Comparison of ENCODE assay signal across 9 cellular contexts in genomic region chr20:46099491-46100287, GRCh38. TPM values are rescaled to one million over a fixed set of nuclear protein-coding genes. Genes with fewer than 3 reads are reported as not detected.
DNase-seq lines count a peak whose midpoint lies in the region; ATAC-seq, FAIRE-seq and TF ChIP-seq lines count a peak whose summit lies in the region.
"Had no signal": no experiment of that assay in that cellular context is flagged by ENCODE, and none has a peak within 500 bp of the region (broad histone marks: within the 10 kb centered on the region; RNA-seq: fewer than 3 reads in every experiment).

No MANE protein-coding gene starts in this region.

- no peaks in the 10 kb centered on the region for H3K9me3 Mint-ChIP-seq in activated CD8-positive, alpha-beta T cell treated with anti-CD3 and anti-CD28 coated beads for 36 hours
- no peaks in the 10 kb centered on the region for H3K9me3 Mint-ChIP-seq in stimulated activated naive CD8-positive, alpha-beta T cell treated with anti-CD3 and anti-CD28 coated beads, Interleukin-15, amount 100 ng/mL, for 72 hours
- peaks cover 0 to 6% (median 2%) of the 10 kb centered on the region in 5 donors for H3K9me3 Mint-ChIP-seq in CD8-positive, alpha-beta memory T cell

- dilution Hi-C loops in keratinocyte (cut with MboI; ENCODE audit: extremely low pct_ligation_motif_present, low sequenced_read_pairs) = no loop called here

- peaks cover 31% of the 10 kb centered on the region for H3K27me3 ChIP-seq in keratinocyte (ENCODE audit: control insufficient read depth, extremely low read depth, insufficient read depth, low read length)
- H3K27me3 ChIP-seq in CD8-positive, alpha-beta memory T cell (ENCODE audit: insufficient read depth, low read length, poor library complexity, severe bottlenecking) = peaks cover 13% of the 10 kb centered on the region

- no peak for FAIRE-seq in keratinocyte (lab: Jason Lieb, UNC)
- no peak for FAIRE-seq in D721Med (lab: Jason Lieb, UNC)

- intact Hi-C loops in activated CD8-positive, alpha-beta T cell treated with anti-CD3 and anti-CD28 coated beads for 36 hours (cut with micrococcal nuclease) = no loop called here

- H4K20me1 ChIP-seq in keratinocyte (ENCODE audit: control insufficient read depth, extremely low read depth, insufficient read depth, low read length) = no peaks in the 10 kb centered on the region

- no peaks in the 10 kb centered on the region for H3K4me1 Mint-ChIP-seq in activated CD8-positive, alpha-beta T cell treated with anti-CD3 and anti-CD28 coated beads for 36 hours (ENCODE audit: low read depth)
- no peaks in the 10 kb centered on the region for H3K4me1 Mint-ChIP-seq in stimulated activated naive CD8-positive, alpha-beta T cell treated with anti-CD3 and anti-CD28 coated beads, Interleukin-15, amount 100 ng/mL, for 72 hours
- no peaks in the 10 kb centered on the region for H3K4me1 Mint-ChIP-seq in CD8-positive, alpha-beta memory T cell

- no peak overlapping the region for H2AFZ ChIP-seq in keratinocyte (ENCODE audit: control insufficient read depth, low read length)

- H3K36me3 ChIP-seq in keratinocyte (ENCODE audit: control insufficient read depth in 2 of 2, extremely low read depth in 1 of 2, insufficient read depth in 2 of 2, low read length in 2 of 2) = no peaks in the 10 kb centered on the region
- no peaks in the 10 kb centered on the region for H3K36me3 ChIP-seq in CD8-positive, alpha-beta memory T cell (ENCODE audit: insufficient read depth, low read length)

- H3K4me3 ChIP-seq in keratinocyte (ENCODE audit: control insufficient read depth in 2 of 3, extremely low read depth in 1 of 3, insufficient read depth in 2 of 3, low read depth in 1 of 3, low read length in 3 of 3) = no peak overlapping the region
- no peak overlapping the region for H3K4me3 ChIP-seq in CD8-positive, alpha-beta memory T cell (ENCODE audit: low read length)

- CTCF ChIA-PET in activated CD8-positive, alpha-beta T cell treated with anti-CD3 and anti-CD28 coated beads for 36 hours (lab: Charles Lee) = no interaction called here
- CTCF ChIA-PET in CD8-positive, alpha-beta memory T cell (lab: Charles Lee) = no interaction called here

- no peaks in the 10 kb centered on the region for H3K79me2 ChIP-seq in keratinocyte (ENCODE audit: control insufficient read depth, insufficient read depth, low read length)

- no peaks in the 10 kb centered on the region for H3K9me1 ChIP-seq in keratinocyte (ENCODE audit: control insufficient read depth, extremely low read depth, insufficient read depth, low read length)

- H3K4me2 ChIP-seq in keratinocyte (ENCODE audit: control insufficient read depth, extremely low read depth, insufficient read depth, low read depth, low read length) = peak overlapping the region; percentile 26

- in situ Hi-C loops in GM13976 (cut with MboI; ENCODE audit: low sequenced_read_pairs, unreplicated experiment) = no loop called here

- no peak overlapping the region for H3K27ac ChIP-seq in keratinocyte (ENCODE audit: control insufficient read depth, insufficient read depth, low read length)
- no peak overlapping the region for H3K27ac ChIP-seq in CD8-positive, alpha-beta memory T cell (ENCODE audit: low read depth, low read length)

- no peaks in the 10 kb centered on the region for H3K4me1 ChIP-seq in keratinocyte (ENCODE audit: control insufficient read depth, extremely low read depth, insufficient read depth, low read length)
- no peaks in the 10 kb centered on the region for H3K4me1 ChIP-seq in CD8-positive, alpha-beta memory T cell (ENCODE audit: insufficient read depth, low read length)

- H3K27me3 Mint-ChIP-seq in activated CD8-positive, alpha-beta T cell treated with anti-CD3 and anti-CD28 coated beads for 36 hours = peaks cover 35% of the 10 kb centered on the region
- peaks cover 55% of the 10 kb centered on the region for H3K27me3 Mint-ChIP-seq in stimulated activated naive CD8-positive, alpha-beta T cell treated with anti-CD3 and anti-CD28 coated beads, Interleukin-15, amount 100 ng/mL, for 72 hours
- H3K27me3 Mint-ChIP-seq in CD8-positive, alpha-beta memory T cell = peaks cover 38 to 62% of the 10 kb centered on the region in 2 donors

- H3K36me3 Mint-ChIP-seq in activated CD8-positive, alpha-beta T cell treated with anti-CD3 and anti-CD28 coated beads for 36 hours (ENCODE audit: low read depth) = no peaks in the 10 kb centered on the region
- H3K36me3 Mint-ChIP-seq in CD8-positive, alpha-beta memory T cell = peaks cover 0 to 15% (median 0%) of the 10 kb centered on the region in 3 donors

- no peak overlapping the region for H3K4me3 Mint-ChIP-seq in activated CD8-positive, alpha-beta T cell treated with anti-CD3 and anti-CD28 coated beads for 36 hours
- no peak overlapping the region for H3K4me3 Mint-ChIP-seq in stimulated activated naive CD8-positive, alpha-beta T cell treated with anti-CD3 and anti-CD28 coated beads, Interleukin-15, amount 100 ng/mL, for 72 hours
- no peak overlapping the region for H3K4me3 Mint-ChIP-seq in CD8-positive, alpha-beta memory T cell

- H3K9ac ChIP-seq in keratinocyte (ENCODE audit: control insufficient read depth, extremely low read depth, insufficient read depth, low read length) = no peak overlapping the region

- H3K9me3 ChIP-seq in keratinocyte (ENCODE audit: control insufficient read depth, low read depth, low read length) = no peaks in the 10 kb centered on the region
- no peaks in the 10 kb centered on the region for H3K9me3 ChIP-seq in CD8-positive, alpha-beta memory T cell (ENCODE audit: low read length)

- ATAC-seq in activated CD8-positive, alpha-beta T cell treated with anti-CD3 and anti-CD28 coated beads for 36 hours = no peak
- ATAC-seq in stimulated activated naive CD8-positive, alpha-beta T cell treated with anti-CD3 and anti-CD28 coated beads, Interleukin-15, amount 100 ng/mL, for 72 hours = peak; percentile 57
- no peak for ATAC-seq in GM21576 (IDR thresholded peaks at IDR 0.05; ENCODE audit: unreplicated experiment)

- POLR2A ChIA-PET in activated CD8-positive, alpha-beta T cell treated with anti-CD3 and anti-CD28 coated beads for 36 hours (lab: Charles Lee) = no interaction called here
- POLR2A ChIA-PET in CD8-positive, alpha-beta memory T cell (lab: Charles Lee) = no interaction called here

- H3K27ac Mint-ChIP-seq in activated CD8-positive, alpha-beta T cell treated with anti-CD3 and anti-CD28 coated beads for 36 hours = no peak overlapping the region
- H3K27ac Mint-ChIP-seq in stimulated activated naive CD8-positive, alpha-beta T cell treated with anti-CD3 and anti-CD28 coated beads, Interleukin-15, amount 100 ng/mL, for 72 hours = no peak overlapping the region
- no peak overlapping the region for H3K27ac Mint-ChIP-seq in CD8-positive, alpha-beta memory T cell

- TF ChIP-seq CTCF in GM13976 (IDR thresholded peaks at IDR 0.05; ENCODE audit: borderline replicate concordance, control extremely low read depth, extremely low read depth, insufficient read depth, missing control alignments) (peak; percentile 42), keratinocyte (optimal IDR thresholded peaks at IDR 0.05 in 1 of 3, IDR thresholded peaks at IDR 0.05 in 1 of 3, conservative IDR thresholded peaks at IDR 0.05 in 1 of 3; ENCODE audit: extremely low read depth in 1 of 3, insufficient read depth in 2 of 3, low read length in 3 of 3) (peak in 1 of 3 experiments; percentile 17), D721Med (IDR thresholded peaks at IDR 0.05; ENCODE audit: insufficient read depth, missing control alignments) (no peak)
- TF ChIP-seq CTCF in activated CD8-positive, alpha-beta T cell treated with anti-CD3 and anti-CD28 coated beads for 36 hours (IDR thresholded peaks at IDR 0.05) = no peak

- DNase-seq in GM13976 (ENCODE audit: low spot score) (peak; percentile 43), keratinocyte (ENCODE audit: low read depth, low spot score) (no peak), D721Med (ENCODE audit: insufficient read length, low spot score) (no peak)
- DNase-seq in activated CD8-positive, alpha-beta T cell treated with anti-CD3 and anti-CD28 coated beads for 36 hours = peak; percentile 30
- DNase-seq in stimulated activated naive CD8-positive, alpha-beta T cell treated with anti-CD3 and anti-CD28 coated beads, Interleukin-15, amount 100 ng/mL, for 72 hours = no peak
- DNase-seq in CD8-positive, alpha-beta memory T cell = no peak
- DNase-seq: glutamatergic neuron, NCI-H2107 had no signal

RNA-seq across cellular contexts. Expression of gene NCOA5, which starts 9.9 kb away (rescaled TPM):
- 10 to 100 TPM; 13.1 to 16.8 TPM for total RNA-seq in activated CD8-positive, alpha-beta T cell treated with anti-CD3 and anti-CD28 coated beads for 36 hours
- polyA plus RNA-seq in keratinocyte = 12.8 to 23.9 TPM (median 17.6 TPM) in 3 replicates
- polyA plus RNA-seq in keratinocyte (2011; ENCODE audit: low read depth) = 18.1 TPM
- polyA plus RNA-seq in keratinocyte (2011; cell fraction: cytosol; rRNA removed) = 12.5 and 14.2 TPM in 2 replicates
- polyA plus RNA-seq in keratinocyte (2011; cell fraction: nucleus; rRNA removed) = 22.3 and 25.7 TPM in 2 replicates
- polyA plus RNA-seq in keratinocyte (2012; ENCODE audit: low replicate concordance) = 10.2 and 20.7 TPM in 2 replicates
- 13.2 to 19.3 TPM (median 19.2 TPM) in 3 replicates for polyA minus RNA-seq in keratinocyte
- 11.9 TPM for polyA minus RNA-seq in keratinocyte (2011; cell fraction: cytosol; rRNA and poly(A)+ RNA removed)
- polyA minus RNA-seq in keratinocyte (2011; cell fraction: nucleus; rRNA and poly(A)+ RNA removed) = 10.2 and 15.5 TPM in 2 replicates
- total RNA-seq in CD8-positive, alpha-beta memory T cell = 10 to 100 TPM; 34.9 to 36.9 TPM
- 28.7 TPM for polyA plus RNA-seq in CD8-positive, alpha-beta memory T cell

RNA-seq across cellular contexts. Expression of gene CD40, which starts 18.4 kb away (rescaled TPM):
- total RNA-seq in activated CD8-positive, alpha-beta T cell treated with anti-CD3 and anti-CD28 coated beads for 36 hours = 1 to 10 TPM; 3.3 to 3.5 TPM
- polyA plus RNA-seq in keratinocyte = 13.4 to 16.7 TPM (median 16.4 TPM) in 3 replicates
- polyA plus RNA-seq in keratinocyte (2011; ENCODE audit: low read depth) = 0.70 TPM
- polyA plus RNA-seq in keratinocyte (2011; cell fraction: cytosol; rRNA removed) = 9.9 and 13.2 TPM in 2 replicates
- 16.9 and 23.9 TPM in 2 replicates for polyA plus RNA-seq in keratinocyte (2011; cell fraction: nucleus; rRNA removed)
- polyA plus RNA-seq in keratinocyte (2012; ENCODE audit: low replicate concordance) = 5.0 and 11.8 TPM in 2 replicates
- polyA minus RNA-seq in keratinocyte = 7.6 to 12.4 TPM (median 8.6 TPM) in 3 replicates
- 15.3 TPM for polyA minus RNA-seq in keratinocyte (2011; cell fraction: cytosol; rRNA and poly(A)+ RNA removed)
- polyA minus RNA-seq in keratinocyte (2011; cell fraction: nucleus; rRNA and poly(A)+ RNA removed) = 4.2 and 5.7 TPM in 2 replicates
- total RNA-seq in CD8-positive, alpha-beta memory T cell = 1 to 10 TPM; 3.5 to 4.1 TPM
- polyA plus RNA-seq in CD8-positive, alpha-beta memory T cell = 2.8 TPM

Comparison
In these comparisons a context has a peak if more than half of its experiments do, and no peak if none do; other contexts are left out.
1. DNase-seq: peak in GM13976 (single experiment) and activated CD8-positive, alpha-beta T cell treated with anti-CD3 and anti-CD28 coated beads for 36 hours (single experiment); none in keratinocyte (single experiment), stimulated activated naive CD8-positive, alpha-beta T cell treated with anti-CD3 and anti-CD28 coated beads, Interleukin-15, amount 100 ng/mL, for 72 hours (0 of 2), CD8-positive, alpha-beta memory T cell (0 of 5) and D721Med (single experiment).